1 cellular context compared by ENCODE assay signal in genomic region chr11:69166186-69167115, GRCh38.
TF ChIP-seq lines count a peak whose summit lies in the region.

No MANE protein-coding gene starts in this region.

TF ChIP-seq in GM23338, 12 proteins besides CTCF, POLR2A, EP300 and RAD21 (continued from another document):
- no peak for TF ChIP-seq ZNF462 (CRISPR knock-in tag; IDR thresholded peaks at IDR 0.05)
- no peak for TF ChIP-seq CREB1 (CRISPR knock-in tag; IDR thresholded peaks at IDR 0.05; ENCODE audit: low read depth)
- TF ChIP-seq POLR2AphosphoS5 (IDR thresholded peaks at IDR 0.05; ENCODE audit: low read depth), result no peak
- TF ChIP-seq ETS1 (IDR thresholded peaks at IDR 0.05), result no peak
- no peak for TF ChIP-seq JUNB (IDR thresholded peaks at IDR 0.05; ENCODE audit: unreplicated experiment)
- no peak for TF ChIP-seq STAT1 (IDR thresholded peaks at IDR 0.05; ENCODE audit: unreplicated experiment)
- TF ChIP-seq ZNF114 (CRISPR knock-in tag; IDR thresholded peaks at IDR 0.05), result no peak
TF ChIP-seq in GM23338: peak in this region for 0.
